Comparison of ENCODE assay signal across 19 cellular contexts in the genomic region with DNA sequence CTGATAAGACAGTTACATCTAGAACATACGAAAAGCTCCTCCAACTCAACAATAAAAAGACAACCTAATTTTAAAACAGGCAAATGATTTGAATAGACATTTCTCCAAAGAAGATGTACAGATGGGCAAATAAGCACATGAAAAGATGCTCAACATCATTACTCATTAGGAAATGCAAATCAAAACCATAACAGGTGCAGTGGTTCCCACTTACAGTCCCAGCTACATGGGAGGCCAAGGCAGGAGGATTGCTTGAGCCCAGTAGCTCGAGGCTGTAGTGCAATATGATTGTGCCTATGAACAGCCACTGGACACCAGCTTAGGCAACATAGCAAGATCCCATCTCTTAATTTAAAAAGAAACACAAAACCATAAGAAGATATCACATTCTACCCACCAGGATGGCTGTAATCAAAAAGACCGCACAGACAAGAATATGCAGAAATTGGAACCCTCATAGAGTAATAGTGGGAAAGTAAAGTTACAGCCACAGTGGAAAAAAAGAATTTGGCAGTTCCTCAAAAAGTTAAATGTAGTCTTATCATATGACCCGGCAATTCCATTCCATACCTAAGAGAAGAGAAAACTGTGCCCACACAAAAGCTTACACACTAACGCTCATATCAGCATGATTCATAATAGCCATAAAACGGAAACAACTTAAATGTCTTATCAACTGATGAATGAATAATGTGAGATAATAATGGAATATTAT. TPM values are rescaled to one million over a fixed set of nuclear protein-coding genes. Genes with fewer than 3 reads are reported as not detected.
DNase-seq lines count a peak whose midpoint lies in the region; ATAC-seq, FAIRE-seq and TF ChIP-seq lines count a peak whose summit lies in the region.
"Had no signal": no experiment of that assay in that cellular context is flagged by ENCODE, and none has a peak within 500 bp of the region (broad histone marks: within the 10 kb centered on the region; RNA-seq: fewer than 3 reads in every experiment).

No MANE protein-coding gene starts in this region.

- TF ChIP-seq POLR2A in HepG2 (IDR thresholded peaks at IDR 0.05; ENCODE audit: insufficient read depth in 1 of 2, low read depth in 2 of 2, low read length in 2 of 2) (no peak), right lobe of liver (IDR thresholded peaks at IDR 0.05) (no peak)

- CTCF ChIA-PET in HepG2 (lab: Yijun Ruan, JAX; ENCODE audit: low intra/inter-chr PET ratio, low total read pairs), result no interaction called here
- CTCF ChIA-PET in activated CD8-positive, alpha-beta T cell treated with anti-CD3 and anti-CD28 coated beads for 36 hours (lab: Charles Lee), result interaction anchor here (0.7 to 1.5 kb wide), 4 partner anchors 10 to 64 kb away, joined by 3 read pairs; no protein-coding TSS in a partner anchor

- TF ChIP-seq EP300 in HepG2 (IDR thresholded peaks at IDR 0.05; ENCODE audit: low read depth in 2 of 2, low read length in 2 of 2) (no peak), HepG2 (CRISPR knock-in tag; IDR thresholded peaks at IDR 0.05; ENCODE audit: borderline replicate concordance) (no peak)

- H3K9me3 ChIP-seq in HepG2 (ENCODE audit: low read length), result no peaks in the 10 kb centered on the region
- no peaks in the 10 kb centered on the region for H3K9me3 ChIP-seq in right lobe of liver
- H3K9me3 ChIP-seq: psoas muscle had no signal

- DNase-seq in HepG2 (ENCODE audit: low spot score) (no peak), right lobe of liver (no peak), fibroblast of the aortic adventitia (ENCODE audit: low read depth) (peak; percentile 81), SHP77 treated with DMSO at 0.1 percent for 48 hours (lab: John Stamatoyannopoulos, UW) (no peak), HK-2 (ENCODE audit: unreplicated experiment) (no peak)
- DNase-seq in activated CD8-positive, alpha-beta T cell treated with anti-CD3 and anti-CD28 coated beads for 36 hours, result no peak
- DNase-seq: activated CD4-positive, alpha-beta T cell treated with anti-CD3 and anti-CD28 coated beads for 48 hours; activated effector memory CD4-positive, alpha-beta T cell treated with Interleukin-2 at 50 U/mL for 16 hours; effector memory CD4-positive, alpha-beta T cell; foreskin keratinocyte; H9; left ventricle myocardium superior; NCI-H748 treated with DMSO at 0.1 percent for 48 hours; psoas muscle; substantia nigra; SW 1271 had no signal

- H3K27ac ChIP-seq in HepG2 (ENCODE audit: extremely low read length, insufficient read depth, low read length) (no peak overlapping the region), right lobe of liver (no peak overlapping the region)
- H3K27ac ChIP-seq: foreskin keratinocyte, psoas muscle had no signal

- no peaks in the 10 kb centered on the region for H3K79me2 ChIP-seq in HepG2 (ENCODE audit: insufficient read depth, low read length)

- no peaks in the 10 kb centered on the region for H4K20me1 ChIP-seq in HepG2 (ENCODE audit: insufficient read depth, low read length)

- TF ChIP-seq RAD21 in HepG2 (CRISPR knock-in tag; IDR thresholded peaks at IDR 0.05), result no peak

- H3K27ac Mint-ChIP-seq in activated CD8-positive, alpha-beta T cell treated with anti-CD3 and anti-CD28 coated beads for 36 hours, result peak overlapping the region; percentile 74
- H3K27ac Mint-ChIP-seq: H9 had no signal

- POLR2A ChIA-PET in HepG2 (lab: Yijun Ruan, JAX), result no interaction called here
- POLR2A ChIA-PET in activated CD8-positive, alpha-beta T cell treated with anti-CD3 and anti-CD28 coated beads for 36 hours (lab: Charles Lee), result interaction anchor here (1.6 kb wide), 1 partner anchor 32 kb away, joined by 3 read pairs; no protein-coding TSS in a partner anchor

- no peaks in the 10 kb centered on the region for H3K4me1 ChIP-seq in HepG2 (ENCODE audit: insufficient read depth, low read length)
- peaks cover 0 to 7% (median 0%) of the 10 kb centered on the region in 4 donors for H3K4me1 ChIP-seq in right lobe of liver
- H3K4me1 ChIP-seq: foreskin keratinocyte, psoas muscle had no signal

- no peak overlapping the region for H3K9ac ChIP-seq in HepG2 (ENCODE audit: insufficient read depth, low read depth, low read length)

- H3K4me3 Mint-ChIP-seq in activated CD8-positive, alpha-beta T cell treated with anti-CD3 and anti-CD28 coated beads for 36 hours, result no peak overlapping the region
- H3K4me3 Mint-ChIP-seq: H9 had no signal

- H3K4me3 ChIP-seq in HepG2 (replicated peaks in 1 of 3; ENCODE audit: insufficient read depth in 1 of 3, low read depth in 2 of 3, low read length in 3 of 3) (no peak overlapping the region), right lobe of liver (no peak overlapping the region), fibroblast of the aortic adventitia (ENCODE audit: low read depth, low read length) (no peak overlapping the region)
- H3K4me3 ChIP-seq: psoas muscle had no signal

- peaks cover 62% of the 10 kb centered on the region for H3K36me3 Mint-ChIP-seq in activated CD8-positive, alpha-beta T cell treated with anti-CD3 and anti-CD28 coated beads for 36 hours (ENCODE audit: low read depth)

- FAIRE-seq in HepG2 (lab: Jason Lieb, UNC), result no peak
- FAIRE-seq: RCC 7860 had no signal

- in situ Hi-C loops in HepG2 (cut with HindIII; ENCODE audit: extremely low pct_ligation_motif_present, low pct_unique_long_range_greater_than_20kb), result no loop called here

- BruUV-seq in HepG2 (replicated peaks; lab: Mats Ljungman, UMichigan), result TSS peak; percentile 6

- peaks cover 27% of the 10 kb centered on the region for H3K4me1 Mint-ChIP-seq in activated CD8-positive, alpha-beta T cell treated with anti-CD3 and anti-CD28 coated beads for 36 hours (ENCODE audit: low read depth)

- 98% methylated on average over 6 of the region's 6 CpGs for WGBS in HepG2 (ENCODE audit: low lambda C conversion rate)
- WGBS in right lobe of liver (ENCODE audit: insufficient coverage, low coverage, low lambda C conversion rate, missing lambda C conversion rate), result 81% methylated on average over 6 of the region's 6 CpGs

- no peaks in the 10 kb centered on the region for H3K27me3 ChIP-seq in HepG2 (ENCODE audit: control insufficient read depth in 1 of 2, insufficient read depth in 2 of 2, low read length in 2 of 2)
- no peaks in the 10 kb centered on the region for H3K27me3 ChIP-seq in right lobe of liver
- H3K27me3 ChIP-seq: foreskin keratinocyte had no signal

- H3K4me2 ChIP-seq in HepG2 (ENCODE audit: low read depth, low read length), result no peak overlapping the region

- no peak overlapping the region for H2AFZ ChIP-seq in HepG2 (ENCODE audit: low read length)

- H3K36me3 ChIP-seq in HepG2 (replicated peaks in 1 of 2; ENCODE audit: control insufficient read depth in 1 of 2, insufficient read depth in 2 of 2, low read length in 2 of 2), result peaks cover 21 to 96% of the 10 kb centered on the region in 2 experiments
- H3K36me3 ChIP-seq in right lobe of liver, result peaks cover 0 to 71% (median 7%) of the 10 kb centered on the region in 4 donors

- ATAC-seq in HepG2 (no peak), right lobe of liver (no peak), GM18867 (IDR thresholded peaks at IDR 0.05; ENCODE audit: unreplicated experiment) (no peak), HG02884 (IDR thresholded peaks at IDR 0.05; ENCODE audit: unreplicated experiment) (no peak)
- ATAC-seq in activated CD8-positive, alpha-beta T cell treated with anti-CD3 and anti-CD28 coated beads for 36 hours, result peak; percentile 45
- ATAC-seq: foreskin keratinocyte had no signal

- TF ChIP-seq CTCF in HepG2 (CRISPR knock-in tag; IDR thresholded peaks at IDR 0.05) (no peak), right lobe of liver (IDR thresholded peaks at IDR 0.05) (no peak), fibroblast of the aortic adventitia (IDR thresholded peaks at IDR 0.05; ENCODE audit: insufficient read depth, low read length) (no peak)
- no peak for TF ChIP-seq CTCF in activated CD8-positive, alpha-beta T cell treated with anti-CD3 and anti-CD28 coated beads for 36 hours (IDR thresholded peaks at IDR 0.05)

- H3K27me3 Mint-ChIP-seq in activated CD8-positive, alpha-beta T cell treated with anti-CD3 and anti-CD28 coated beads for 36 hours, result no peaks in the 10 kb centered on the region

- no peaks in the 10 kb centered on the region for H3K9me3 Mint-ChIP-seq in activated CD8-positive, alpha-beta T cell treated with anti-CD3 and anti-CD28 coated beads for 36 hours
- H3K9me3 Mint-ChIP-seq: H9 had no signal

- intact Hi-C loops in HepG2 (cut with micrococcal nuclease; ENCODE audit: unreplicated experiment), result no loop called here
- intact Hi-C loops in right lobe of liver (cut with DNase I), result no loop called here
- intact Hi-C loops in activated CD8-positive, alpha-beta T cell treated with anti-CD3 and anti-CD28 coated beads for 36 hours (cut with micrococcal nuclease), result no loop called here

RNA-seq across cellular contexts. Expression of gene ARMC9, which starts 30.5 kb away (rescaled TPM):
- total RNA-seq in HepG2 (2016; rRNA removed; fragmentation: Illumina TruSeq; extraction: Trizol) (12.8 and 14.5 TPM in 2 replicates), right lobe of liver (1 to 10 TPM; 1.5 to 7.7 (median 2.4) TPM), fibroblast of the aortic adventitia (ENCODE audit: low replicate concordance) (94.4 and 97.4 TPM in 2 replicates)
- 5.3 and 5.6 TPM in 2 replicates for total RNA-seq in HepG2 (2016; cell fraction: cytosol; rRNA removed; fragmentation: Illumina TruSeq; extraction: Trizol; ENCODE audit: low read depth)
- total RNA-seq in HepG2 (2016; cell fraction: insoluble cytoplasmic fraction; rRNA removed; fragmentation: Illumina TruSeq; extraction: Trizol), result 10.9 and 12.6 TPM in 2 replicates
- 4.9 and 6.6 TPM in 2 replicates for total RNA-seq in HepG2 (2016; cell fraction: membrane; rRNA removed; fragmentation: Illumina TruSeq; extraction: Trizol)
- 17.4 and 18.3 TPM in 2 replicates for total RNA-seq in HepG2 (2016; cell fraction: nucleus; rRNA removed; fragmentation: Illumina TruSeq; extraction: Trizol)
- polyA plus RNA-seq in HepG2 (2011; rRNA removed), result 7.0 and 9.1 TPM in 2 replicates
- 5.7 and 7.4 TPM in 2 replicates for polyA plus RNA-seq in HepG2 (2011; cell fraction: cytosol; rRNA removed)
- 11.9 and 14.3 TPM in 2 replicates for polyA plus RNA-seq in HepG2 (2011; cell fraction: nucleus; rRNA removed)
- polyA plus RNA-seq in HepG2 (2012), result 5.8 and 6.7 TPM in 2 replicates
- polyA plus RNA-seq in HepG2 (2016; cell fraction: cytosol; fragmentation: Illumina TruSeq; extraction: Trizol; ENCODE audit: low read depth), result 1.2 and 1.3 TPM in 2 replicates
- 8.7 and 10.7 TPM in 2 replicates for polyA plus RNA-seq in HepG2 (2016; cell fraction: insoluble cytoplasmic fraction; fragmentation: Illumina TruSeq; extraction: Trizol; ENCODE audit: low read depth)
- 1.9 and 3.0 TPM in 2 replicates for polyA plus RNA-seq in HepG2 (2016; cell fraction: membrane; fragmentation: Illumina TruSeq; extraction: Trizol; ENCODE audit: low read depth)
- polyA plus RNA-seq in HepG2 (2016; cell fraction: nucleus; fragmentation: Illumina TruSeq; extraction: Trizol; ENCODE audit: insufficient read depth, low read depth), result 10.3 and 16.0 TPM in 2 replicates
- 27.1 and 32.1 TPM in 2 replicates for polyA minus RNA-seq in HepG2 (2011; rRNA and poly(A)+ RNA removed; ENCODE audit: low replicate concordance)
- 5.9 and 7.2 TPM in 2 replicates for polyA minus RNA-seq in HepG2 (2011; cell fraction: cytosol; rRNA and poly(A)+ RNA removed)
- polyA minus RNA-seq in HepG2 (2011; cell fraction: nucleus; rRNA and poly(A)+ RNA removed), result 29.2 and 35.8 TPM in 2 replicates
- 1 to 10 TPM; 2.0 to 2.2 TPM for total RNA-seq in activated CD8-positive, alpha-beta T cell treated with anti-CD3 and anti-CD28 coated beads for 36 hours

RNA-seq across cellular contexts. Expression of gene HTR2B, which starts 43.1 kb away (rescaled TPM):
- not detected in 2 replicates for total RNA-seq in HepG2 (2016; rRNA removed; fragmentation: Illumina TruSeq; extraction: Trizol)
- not detected in 2 replicates for total RNA-seq in HepG2 (2016; cell fraction: cytosol; rRNA removed; fragmentation: Illumina TruSeq; extraction: Trizol; ENCODE audit: low read depth)
- not detected in 2 replicates for total RNA-seq in HepG2 (2016; cell fraction: insoluble cytoplasmic fraction; rRNA removed; fragmentation: Illumina TruSeq; extraction: Trizol)
- total RNA-seq in HepG2 (2016; cell fraction: membrane; rRNA removed; fragmentation: Illumina TruSeq; extraction: Trizol), result not detected in 2 replicates
- total RNA-seq in HepG2 (2016; cell fraction: nucleus; rRNA removed; fragmentation: Illumina TruSeq; extraction: Trizol), result not detected in 2 replicates
- 0.03 and 0.08 TPM in 2 replicates for polyA plus RNA-seq in HepG2 (2011; rRNA removed)
- not detected in 2 replicates for polyA plus RNA-seq in HepG2 (2011; cell fraction: cytosol; rRNA removed)
- not detected in 2 replicates for polyA plus RNA-seq in HepG2 (2011; cell fraction: nucleus; rRNA removed)
- not detected in 2 replicates for polyA plus RNA-seq in HepG2 (2012)
- not detected in 2 replicates for polyA plus RNA-seq in HepG2 (2016; cell fraction: cytosol; fragmentation: Illumina TruSeq; extraction: Trizol; ENCODE audit: low read depth)
- polyA plus RNA-seq in HepG2 (2016; cell fraction: insoluble cytoplasmic fraction; fragmentation: Illumina TruSeq; extraction: Trizol; ENCODE audit: low read depth), result not detected in 2 replicates
- polyA plus RNA-seq in HepG2 (2016; cell fraction: membrane; fragmentation: Illumina TruSeq; extraction: Trizol; ENCODE audit: low read depth), result not detected in 2 replicates
- polyA plus RNA-seq in HepG2 (2016; cell fraction: nucleus; fragmentation: Illumina TruSeq; extraction: Trizol; ENCODE audit: insufficient read depth, low read depth), result not detected in 2 replicates
- polyA minus RNA-seq in HepG2 (2011; rRNA and poly(A)+ RNA removed; ENCODE audit: low replicate concordance), result not detected in 2 replicates
- not detected in 2 replicates for polyA minus RNA-seq in HepG2 (2011; cell fraction: cytosol; rRNA and poly(A)+ RNA removed)
- not detected in 2 replicates for polyA minus RNA-seq in HepG2 (2011; cell fraction: nucleus; rRNA and poly(A)+ RNA removed)
- total RNA-seq in right lobe of liver, result under 1 TPM; 0.09 to 0.99 (median 0.45) TPM
- not detected for total RNA-seq in activated CD8-positive, alpha-beta T cell treated with anti-CD3 and anti-CD28 coated beads for 36 hours
- total RNA-seq in fibroblast of the aortic adventitia (ENCODE audit: low replicate concordance), result 17.4 and 33.0 TPM in 2 replicates
- total RNA-seq: foreskin keratinocyte, H9 had no signal
- polyA plus RNA-seq: foreskin keratinocyte had no signal
